In genomic region chr17:81339180-81339501, GRCh38 we compare ENCODE assay signal across 1 cellular context.
A peak's percentile ranks its signal among the peaks of the same experiment; 100 is the strongest.
TF ChIP-seq lines count a peak whose summit lies in the region.

No MANE protein-coding gene starts in this region.

TF ChIP-seq in HepG2, 621 proteins besides CTCF, POLR2A, EP300 and RAD21 (continued from another document and continues in another):
- TF ChIP-seq KIAA2018 (CRISPR knock-in tag; IDR thresholded peaks at IDR 0.05; ENCODE audit: borderline replicate concordance) (no peak), SP5 (CRISPR knock-in tag; IDR thresholded peaks at IDR 0.05; ENCODE audit: borderline replicate concordance, low read depth) (peak; percentile 80; the same call in 1 of the 2 replicates), PHF21A (CRISPR knock-in tag; IDR thresholded peaks at IDR 0.05) (peak; percentile 19; the same call in 1 of the 2 replicates), ZNF792 (CRISPR knock-in tag; IDR thresholded peaks at IDR 0.05) (no peak), MXD3 (CRISPR knock-in tag; IDR thresholded peaks at IDR 0.05) (no peak), SALL1 (CRISPR knock-in tag; IDR thresholded peaks at IDR 0.05) (no peak; the same call in 1 of the 2 replicates), ATF7-NPFF (CRISPR knock-in tag; IDR thresholded peaks at IDR 0.05; ENCODE audit: low read depth) (0 out of 2 replicates have a peak, but pooled peaks have one; percentile 17), ZNF160 (CRISPR knock-in tag; IDR thresholded peaks at IDR 0.05) (no peak), SATB2 (CRISPR knock-in tag; IDR thresholded peaks at IDR 0.05) (no peak), SP2 (CRISPR knock-in tag; IDR thresholded peaks at IDR 0.05) (no peak), HNRNPUL1 (IDR thresholded peaks at IDR 0.05; ENCODE audit: low read depth, low read length) (no peak), ZNF782 (CRISPR knock-in tag; IDR thresholded peaks at IDR 0.05; ENCODE audit: borderline replicate concordance) (no peak), ZNF12 (CRISPR knock-in tag; IDR thresholded peaks at IDR 0.05) (peak; percentile 97), CSRNP2 (CRISPR knock-in tag; conservative IDR thresholded peaks at IDR 0.05; ENCODE audit: low read depth) (no peak), NFAT5 (CRISPR knock-in tag; IDR thresholded peaks at IDR 0.05) (no peak), PAXIP1 (CRISPR knock-in tag; conservative IDR thresholded peaks at IDR 0.05) (peak; percentile 49; the same call in 1 of the 2 replicates), ZBTB20 (CRISPR knock-in tag; IDR thresholded peaks at IDR 0.05; ENCODE audit: borderline replicate concordance, low read depth) (no peak), ZNF646 (CRISPR knock-in tag; IDR thresholded peaks at IDR 0.05) (no peak), MTA3 (CRISPR knock-in tag; IDR thresholded peaks at IDR 0.05) (no peak), ZNF501 (CRISPR knock-in tag; IDR thresholded peaks at IDR 0.05) (no peak; the same call in 1 of the 2 replicates), ZNF274 (CRISPR knock-in tag; IDR thresholded peaks at IDR 0.05) (no peak), ZNF343 (CRISPR knock-in tag; IDR thresholded peaks at IDR 0.05) (no peak), TARDBP (CRISPR knock-in tag; IDR thresholded peaks at IDR 0.05) (no peak), PITX1 (CRISPR knock-in tag; IDR thresholded peaks at IDR 0.05) (peak; percentile 61; the same call in 1 of the 2 replicates), HDAC6 (IDR thresholded peaks at IDR 0.05; ENCODE audit: low read depth, low read length) (no peak), ZNF597 (CRISPR knock-in tag; IDR thresholded peaks at IDR 0.05) (no peak), ZNF841 (CRISPR knock-in tag; IDR thresholded peaks at IDR 0.05; ENCODE audit: borderline replicate concordance) (no peak), HIVEP1 (CRISPR knock-in tag; IDR thresholded peaks at IDR 0.05) (no peak)
